Comparison of ENCODE assay signal across 21 cellular contexts in the genomic region with DNA sequence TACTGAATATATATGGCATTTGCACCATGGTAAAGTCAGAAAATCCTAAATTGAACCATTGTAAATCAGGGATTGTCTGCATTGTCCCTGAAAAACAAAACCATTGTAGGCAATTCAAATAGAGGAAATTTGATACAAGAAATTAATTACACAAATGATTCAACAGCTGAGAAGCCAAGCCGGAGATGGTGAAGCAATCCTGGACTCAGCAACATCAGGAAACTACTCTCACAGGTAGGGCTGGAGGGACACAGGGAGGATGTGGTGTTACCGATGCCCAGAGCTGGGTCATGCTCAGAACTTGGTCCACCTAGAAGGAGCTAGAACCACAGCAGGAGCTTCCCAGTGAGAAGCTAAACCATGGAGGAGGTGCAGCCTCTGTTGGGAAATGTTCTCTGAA. TPM values are rescaled to one million over a fixed set of nuclear protein-coding genes. Genes with fewer than 3 reads are reported as not detected.
DNase-seq lines count a peak whose midpoint lies in the region; FAIRE-seq and TF ChIP-seq lines count a peak whose summit lies in the region.
"Had no signal": no experiment of that assay in that cellular context is flagged by ENCODE, and none has a peak within 500 bp of the region (broad histone marks: within the 10 kb centered on the region; RNA-seq: fewer than 3 reads in every experiment).

No MANE protein-coding gene starts in this region.

- TF ChIP-seq CTCF in bronchial epithelial cell (IDR thresholded peaks at IDR 0.05; ENCODE audit: insufficient read depth, low read length, severe bottlenecking) (no peak), prostate gland (IDR thresholded peaks at IDR 0.05) (no peak)

- DNase-seq in NCI-H1105 treated with DMSO at 0.1 percent for 48 hours (lab: John Stamatoyannopoulos, UW) (peak; percentile 5), NCI-H1105 (lab: John Stamatoyannopoulos, UW) (no peak), NCI-H69 (lab: John Stamatoyannopoulos, UW) (peak; percentile 61), bronchial epithelial cell (ENCODE audit: low read depth) (peak; percentile 85), prostate gland (ENCODE audit: low spot score) (peak; percentile 22), hypothalamus (lab: John Stamatoyannopoulos, UW) (no peak), NCI-H2227 treated with DMSO at 0.1 percent for 48 hours (lab: John Stamatoyannopoulos, UW) (no peak), RKO (ENCODE audit: low spot score) (no peak)
- DNase-seq: DMS79, HFFc6, Karpas-422, MG63, NCI-H1092, NCI-H1694, NCI-H2107, NCI-H510A had no signal

- H3K9me3 ChIP-seq in prostate gland, result no peaks in the 10 kb centered on the region

- WGBS in prostate gland, result 62% methylated on average over 2 of the region's 2 CpGs

- H3K27me3 ChIP-seq in bronchial epithelial cell (ENCODE audit: control insufficient read depth, insufficient read depth, low read length) (no peaks in the 10 kb centered on the region), prostate gland (replicated peaks; ENCODE audit: insufficient read depth) (no peaks in the 10 kb centered on the region)
- H3K27me3 ChIP-seq: MG63 had no signal

- intact Hi-C loops in prostate gland (cut with DNase I), result no loop called here

- no peaks in the 10 kb centered on the region for H3K4me1 ChIP-seq in prostate gland (replicated peaks)

- H3K36me3 ChIP-seq in bronchial epithelial cell (ENCODE audit: control insufficient read depth, insufficient read depth, low read length) (no peaks in the 10 kb centered on the region), prostate gland (no peaks in the 10 kb centered on the region)
- H3K36me3 ChIP-seq: MG63 had no signal

- no peak overlapping the region for H3K4me3 ChIP-seq in bronchial epithelial cell (ENCODE audit: low read depth, low read length)
- H3K4me3 ChIP-seq in prostate gland, result no peak overlapping the region
- H3K4me3 ChIP-seq: MG63 had no signal

- H3K27ac ChIP-seq in prostate gland, result no peak overlapping the region
- H3K27ac ChIP-seq: 22Rv1 had no signal

- FAIRE-seq in bronchial epithelial cell (lab: Jason Lieb, UNC), result peak; percentile 82
- FAIRE-seq: GM12892, GM18507, H1 had no signal

- TF ChIP-seq POLR2A in prostate gland (IDR thresholded peaks at IDR 0.05), result no peak

RNA-seq across cellular contexts. Expression of a gene that starts 18.5 kb away (rescaled TPM):
- total RNA-seq in bronchial epithelial cell (0.79 and 5.8 TPM in 2 replicates), prostate gland (10 to 100 TPM in 1 of 2 donors, 1 to 10 TPM in 1; 9.2 to 11.8 TPM)
- total RNA-seq: HFFc6, SK-MEL-5 had no signal

Comparison
In these comparisons a context has a peak if more than half of its experiments do, and no peak if none do; other contexts are left out.
1. DNase-seq: peak in NCI-H1105 treated with DMSO at 0.1 percent for 48 hours (single experiment), NCI-H69 (single experiment), bronchial epithelial cell (single experiment) and prostate gland (single experiment); none in NCI-H1105 (single experiment), hypothalamus (0 of 51), NCI-H2227 treated with DMSO at 0.1 percent for 48 hours (single experiment) and RKO (single experiment).